Comparison of ENCODE assay signal across 32 cellular contexts in the genomic region with DNA sequence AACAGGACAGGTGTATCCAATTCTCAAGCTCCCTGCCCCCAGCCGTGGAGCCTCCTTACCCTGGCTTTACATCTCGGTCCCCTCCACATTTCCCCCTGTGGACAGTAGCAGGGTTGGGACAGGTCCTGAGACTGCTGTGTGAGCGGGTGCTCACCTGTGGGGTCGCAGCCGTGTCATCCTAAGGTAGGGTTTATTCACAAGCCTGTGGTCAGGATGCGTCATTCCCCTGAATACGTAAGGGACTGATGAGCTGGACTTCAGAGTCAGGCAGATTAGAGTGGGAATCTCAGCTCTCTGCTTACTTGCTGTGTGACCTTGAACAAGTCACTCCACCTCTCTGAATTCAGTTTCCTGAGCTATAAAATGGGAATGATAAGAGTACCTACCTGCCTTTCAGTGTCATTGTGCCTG. TPM values are rescaled to one million over a fixed set of nuclear protein-coding genes. Genes with fewer than 3 reads are reported as not detected.
DNase-seq lines count a peak whose midpoint lies in the region; ATAC-seq, FAIRE-seq and TF ChIP-seq lines count a peak whose summit lies in the region.
"Had no signal": no experiment of that assay in that cellular context is flagged by ENCODE, and none has a peak within 500 bp of the region (broad histone marks: within the 10 kb centered on the region; RNA-seq: fewer than 3 reads in every experiment).

No MANE protein-coding gene starts in this region.

- POLR2A ChIA-PET in CD4-positive, alpha-beta T cell (lab: Charles Lee): interaction anchor here (1.0 kb wide), 1 partner anchor 14 kb away, joined by 3 read pairs; no protein-coding TSS in a partner anchor
- POLR2A ChIA-PET in HEK293 (lab: Yijun Ruan, JAX): interaction anchor here (1.7 kb wide), 1 partner anchor 9 kb away, joined by 5 read pairs; no protein-coding TSS in a partner anchor

- peak; percentile 36 for FAIRE-seq in bronchial epithelial cell (lab: Jason Lieb, UNC)
- FAIRE-seq: endothelial cell of umbilical vein, islet of Langerhans, small intestine had no signal

- H3K9me3 ChIP-seq in CD4-positive, alpha-beta T cell (ENCODE audit: control insufficient read depth, low read length): no peaks in the 10 kb centered on the region
- no peaks in the 10 kb centered on the region for H3K9me3 ChIP-seq in HEK293 (ENCODE audit: control insufficient read depth, insufficient read depth, low read depth, low read length)
- H3K9me3 ChIP-seq: BE2C, ovary, Peyer's patch, stomach, thyroid gland had no signal

- H3K4me1 Mint-ChIP-seq in CD4-positive, alpha-beta T cell (ENCODE audit: low read depth): peaks cover 36% of the 10 kb centered on the region
- peaks cover 49 to 56% of the 10 kb centered on the region in 2 donors for H3K4me1 Mint-ChIP-seq in natural killer cell

- CTCF ChIA-PET in CD4-positive, alpha-beta T cell (lab: Charles Lee): no interaction called here
- CTCF ChIA-PET in HEK293 (lab: Yijun Ruan, JAX): interaction anchor here (1.3 to 1.6 kb wide), 3 partner anchors 22 to 339 kb away, joined by 3 to 8 read pairs (median 3); no protein-coding TSS in a partner anchor

- intact Hi-C loops in CD4-positive, alpha-beta T cell (cut with DNase I, micrococcal nuclease): no loop called here
- intact Hi-C loops in natural killer cell (cut with micrococcal nuclease): no loop called here

- H3K27ac ChIP-seq in CD4-positive, alpha-beta T cell (ENCODE audit: low read depth, low read length): no peak overlapping the region
- H3K27ac ChIP-seq in HEK293 (ENCODE audit: extremely low read depth, low read depth, low read length): no peak overlapping the region
- H3K27ac ChIP-seq: ovary, Peyer's patch, stomach, thyroid gland, WERI-Rb-1 had no signal

- no peak for TF ChIP-seq CTCF in CD4-positive, alpha-beta T cell (IDR thresholded peaks at IDR 0.05)
- TF ChIP-seq CTCF in HEK293 (tag by site-specific recombination; IDR thresholded peaks at IDR 0.05) (no peak), bronchial epithelial cell (IDR thresholded peaks at IDR 0.05; ENCODE audit: insufficient read depth, low read length, severe bottlenecking) (no peak), natural killer cell (IDR thresholded peaks at IDR 0.05) (no peak)

- no peak overlapping the region for H3K4me3 Mint-ChIP-seq in CD4-positive, alpha-beta T cell
- H3K4me3 Mint-ChIP-seq in natural killer cell: peak overlapping the region; percentile 51
- H3K4me3 Mint-ChIP-seq: activated CD4-positive, alpha-beta T cell treated with anti-CD3 and anti-CD28 coated beads, Interleukin-2, amount 10 ng/mL, durations not matched to agents 24 days and 14 days; nephron had no signal

- no peak for DNase-seq in CD4-positive, alpha-beta T cell
- peak; percentile 38 for DNase-seq in bronchial epithelial cell (ENCODE audit: low read depth)
- DNase-seq in natural killer cell: no peak
- DNase-seq in D341Med (ENCODE audit: low spot score): no peak
- DNase-seq in stimulated activated CD4-positive, alpha-beta T cell treated with anti-CD3 and anti-CD28 coated beads, Interleukin-2, amount 100 ng/mL, for 24 hours: no peak
- DNase-seq: ACHN; activated CD4-positive, alpha-beta T cell treated with anti-CD3 and anti-CD28 coated beads, Interleukin-2, amount 10 ng/mL, durations not matched to agents 24 days and 14 days; BE2C; central memory CD4-positive, alpha-beta T cell; COR-L47; DND-41; dorsolateral prefrontal cortex; HCEC 1CT; NCI-H1092 treated with DMSO at 0.1 percent for 48 hours; NCI-H187 treated with DMSO at 0.1 percent for 48 hours; Peyer's patch; small intestine; stimulated activated CD8-positive, alpha-beta memory T cell treated with anti-CD3 and anti-CD28 coated beads, Interleukin-4, amount 100 ng/mL, for 48 hours; stomach; SW 1271; T1000; thyroid gland; WERI-Rb-1 had no signal

- ATAC-seq in CD4-positive, alpha-beta T cell (ENCODE audit: poor library complexity): no peak
- ATAC-seq in natural killer cell: no peak
- ATAC-seq in HG03460 (IDR thresholded peaks at IDR 0.05; ENCODE audit: unreplicated experiment): no peak

- no peaks in the 10 kb centered on the region for H3K27me3 Mint-ChIP-seq in CD4-positive, alpha-beta T cell
- no peaks in the 10 kb centered on the region for H3K27me3 Mint-ChIP-seq in natural killer cell (ENCODE audit: low read depth in 2 of 2)
- H3K27me3 Mint-ChIP-seq: activated CD4-positive, alpha-beta T cell treated with anti-CD3 and anti-CD28 coated beads, Interleukin-2, amount 10 ng/mL, durations not matched to agents 24 days and 14 days had no signal

- no peaks in the 10 kb centered on the region for H3K9me3 Mint-ChIP-seq in CD4-positive, alpha-beta T cell
- no peaks in the 10 kb centered on the region for H3K9me3 Mint-ChIP-seq in natural killer cell
- H3K9me3 Mint-ChIP-seq: activated CD4-positive, alpha-beta T cell treated with anti-CD3 and anti-CD28 coated beads, Interleukin-2, amount 10 ng/mL, durations not matched to agents 24 days and 14 days; activated naive CD4-positive, alpha-beta T cell treated with anti-CD3 and anti-CD28 coated beads, Interleukin-2, amount 50 U/mL, for 72 hours; nephron had no signal

- peaks cover 0 to 19% of the 10 kb centered on the region in 2 experiments; a peak in 2 of 3 replicates for H3K36me3 ChIP-seq in HEK293 (ENCODE audit: control insufficient read depth in 2 of 2, insufficient read depth in 1 of 2, low read length in 2 of 2)
- H3K36me3 ChIP-seq in bronchial epithelial cell (ENCODE audit: control insufficient read depth, insufficient read depth, low read length): peaks cover 5% of the 10 kb centered on the region
- H3K36me3 ChIP-seq: BE2C, ovary had no signal

- H3K27me3 ChIP-seq in CD4-positive, alpha-beta T cell (ENCODE audit: control insufficient read depth, insufficient read depth, low read length): no peaks in the 10 kb centered on the region
- H3K27me3 ChIP-seq in bronchial epithelial cell (ENCODE audit: control insufficient read depth, insufficient read depth, low read length): no peaks in the 10 kb centered on the region
- H3K27me3 ChIP-seq: BE2C, dorsolateral prefrontal cortex, ovary, Peyer's patch, stomach, thyroid gland had no signal

- H3K36me3 Mint-ChIP-seq in CD4-positive, alpha-beta T cell (ENCODE audit: low read depth): peaks cover 43% of the 10 kb centered on the region
- H3K36me3 Mint-ChIP-seq in natural killer cell: no peaks in the 10 kb centered on the region
- H3K36me3 Mint-ChIP-seq: activated naive CD4-positive, alpha-beta T cell treated with anti-CD3 and anti-CD28 coated beads, Interleukin-2, amount 50 U/mL, for 72 hours had no signal

- no peaks in the 10 kb centered on the region for H3K4me1 ChIP-seq in HEK293 (ENCODE audit: control insufficient read depth, insufficient read depth, low read length)
- H3K4me1 ChIP-seq: BE2C, Peyer's patch had no signal

- H3K4me3 ChIP-seq in HEK293 (ENCODE audit: low read depth, low read length) (no peak overlapping the region), bronchial epithelial cell (ENCODE audit: low read depth, low read length) (no peak overlapping the region)
- H3K4me3 ChIP-seq: dorsolateral prefrontal cortex, ovary, Peyer's patch, stomach, thyroid gland had no signal

- peak overlapping the region; percentile 44 for H3K27ac Mint-ChIP-seq in CD4-positive, alpha-beta T cell
- peak overlapping the region; percentile 94 to 98 for H3K27ac Mint-ChIP-seq in natural killer cell

TF ChIP-seq in HEK293, 187 proteins besides CTCF, POLR2A, EP300 and RAD21:
- TF ChIP-seq ZNF768 (tag by site-specific recombination; IDR thresholded peaks at IDR 0.05): peak; percentile 76; the same call in 1 of the 2 replicates
- TF ChIP-seq, protein P1, sequence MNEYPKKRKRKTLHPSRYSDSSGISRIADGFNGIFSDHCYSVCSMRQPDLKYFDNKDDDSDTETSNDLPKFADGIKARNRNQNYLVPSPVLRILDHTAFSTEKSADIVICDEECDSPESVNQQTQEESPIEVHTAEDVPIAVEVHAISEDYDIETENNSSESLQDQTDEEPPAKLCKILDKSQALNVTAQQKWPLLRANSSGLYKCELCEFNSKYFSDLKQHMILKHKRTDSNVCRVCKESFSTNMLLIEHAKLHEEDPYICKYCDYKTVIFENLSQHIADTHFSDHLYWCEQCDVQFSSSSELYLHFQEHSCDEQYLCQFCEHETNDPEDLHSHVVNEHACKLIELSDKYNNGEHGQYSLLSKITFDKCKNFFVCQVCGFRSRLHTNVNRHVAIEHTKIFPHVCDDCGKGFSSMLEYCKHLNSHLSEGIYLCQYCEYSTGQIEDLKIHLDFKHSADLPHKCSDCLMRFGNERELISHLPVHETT (tag by site-specific recombination; IDR thresholded peaks at IDR 0.05): no peak

RNA-seq across cellular contexts. Expression of a gene that starts 17.7 kb away (rescaled TPM):
- 10 to 100 TPM; 24.7 to 26.6 TPM for total RNA-seq in CD4-positive, alpha-beta T cell
- total RNA-seq in bronchial epithelial cell (0.51 and 1.1 TPM in 2 replicates), natural killer cell (10 to 100 TPM; 34.7 to 39.1 (median 38.3) TPM)

RNA-seq across cellular contexts. Expression of a gene that starts 46.9 kb away (rescaled TPM):
- total RNA-seq in CD4-positive, alpha-beta T cell: not detected
- not detected in 2 replicates for total RNA-seq in bronchial epithelial cell
- total RNA-seq in natural killer cell: not detected
- total RNA-seq: activated CD4-positive, alpha-beta T cell treated with anti-CD3 and anti-CD28 coated beads, Interleukin-2, amount 10 ng/mL, durations not matched to agents 24 days and 14 days; activated naive CD4-positive, alpha-beta T cell treated with anti-CD3 and anti-CD28 coated beads, Interleukin-2, amount 50 U/mL, for 72 hours; endothelial cell of umbilical vein; liver; ovary; Peyer's patch; renal cortical epithelial cell; stomach had no signal

Comparison
In these comparisons a context has a peak if more than half of its experiments do, and no peak if none do; other contexts are left out.
1. RNA of a gene that starts 17.7 kb away (total RNA-seq): 34.7 to 39.1 TPM in natural killer cell and 24.7 to 26.6 TPM in CD4-positive, alpha-beta T cell; 0.51 to 1.1 TPM in bronchial epithelial cell; every median in the first group is over 10 times any median in the second.